ENCODE assay signal across 8 cellular contexts in the genomic region with DNA sequence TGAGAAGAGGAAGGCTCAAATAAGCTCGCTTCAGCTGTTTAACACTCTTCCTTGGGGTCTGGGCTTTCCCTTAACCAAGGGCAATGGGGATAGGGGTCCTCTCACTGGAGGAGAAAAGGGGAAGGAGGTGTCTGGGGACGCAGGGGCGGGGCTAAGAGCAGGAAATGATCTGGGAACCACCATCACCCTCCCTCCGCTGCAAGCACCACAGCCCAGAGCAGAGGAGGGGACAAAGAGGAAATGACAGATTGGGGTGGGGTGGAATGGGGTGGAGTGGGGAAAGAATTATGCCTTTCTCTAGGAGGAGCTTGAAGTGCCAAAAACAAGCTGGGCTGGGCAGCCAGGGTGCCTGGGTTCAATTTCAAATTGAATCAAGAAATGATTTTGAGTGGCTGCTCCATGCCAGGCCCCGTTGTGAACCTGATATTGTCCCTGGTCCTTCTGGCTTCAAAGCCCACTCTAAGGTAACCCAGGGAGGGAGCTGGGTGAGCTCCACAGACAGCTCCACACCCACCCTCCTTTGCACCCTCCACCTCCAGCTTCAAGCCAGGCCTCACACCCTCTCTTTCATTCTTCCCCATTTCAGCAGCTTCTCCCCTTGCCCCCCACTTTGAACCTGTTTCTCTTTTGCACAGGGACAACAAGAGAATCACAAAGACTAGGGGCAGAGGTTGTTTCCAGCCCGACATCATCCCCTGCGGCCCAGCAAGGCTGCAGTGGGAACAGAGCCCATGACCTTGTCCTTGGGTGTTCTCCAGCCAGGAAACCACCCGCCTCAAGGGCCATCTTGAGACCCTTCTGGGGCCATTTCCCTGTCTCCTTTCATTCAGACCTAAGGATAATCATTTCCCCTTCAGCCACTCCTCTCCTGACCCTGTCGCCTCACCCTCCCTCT.
DNase-seq lines count a peak whose midpoint lies in the region; ATAC-seq, FAIRE-seq and TF ChIP-seq lines count a peak whose summit lies in the region.

No MANE protein-coding gene starts in this region.

- H3K27me3 ChIP-seq in KMS-11 (ENCODE audit: insufficient read depth, low read depth), result no peaks in the 10 kb centered on the region

- TF ChIP-seq CTCF in KMS-11 (conservative IDR thresholded peaks at IDR 0.05; ENCODE audit: low read depth, low read length), result no peak

- H3K79me2 ChIP-seq in KMS-11 (ENCODE audit: insufficient read depth, low read depth), result peaks cover 46% of the 10 kb centered on the region

- H3K4me2 ChIP-seq in KMS-11, result peak overlapping the region; percentile 96

- H4K20me1 ChIP-seq in KMS-11 (ENCODE audit: insufficient read depth), result no peaks in the 10 kb centered on the region

- H3K4me1 ChIP-seq in KMS-11 (ENCODE audit: low read depth, poor library complexity, severe bottlenecking), result peaks cover 64% of the 10 kb centered on the region

- peak overlapping the region; percentile 79 for H3K27ac ChIP-seq in KMS-11

- peak overlapping the region; percentile 78; the same call in 1 of the 2 replicates for H2AFZ ChIP-seq in KMS-11 (ENCODE audit: low read depth)

- no peaks in the 10 kb centered on the region for H3K36me3 ChIP-seq in KMS-11 (ENCODE audit: insufficient read depth)

- peak; percentile 57 for DNase-seq in AG20443 (ENCODE audit: low spot score)
- peak; percentile 66 to 70 for DNase-seq in activated CD8-positive, alpha-beta memory T cell treated with anti-CD3 and anti-CD28 coated beads for 1 hour (ENCODE audit: extremely low read depth in 1 of 2, low read depth in 1 of 2)
- DNase-seq in globus pallidus (ENCODE audit: low spot score), result peak; percentile 67
- DNase-seq in stimulated activated CD4-positive, alpha-beta T cell treated with anti-CD3 and anti-CD28 coated beads, Interleukin-12 subunit alpha, Interleukin-12 subunit beta, amount 100 ng/mL, for 48 hours (ENCODE audit: low read depth in 2 of 3, low spot score in 1 of 3), result peak; percentile 71 to 77 (median 76)
- no peak for DNase-seq in kidney tubule cell (ENCODE audit: low spot score)
- no peak for DNase-seq in RCC 7860 (ENCODE audit: low spot score)

- peak overlapping the region; percentile 93 for H3K9ac ChIP-seq in KMS-11

- FAIRE-seq in RCC 7860 (lab: Jason Lieb, UNC), result no peak

- peak overlapping the region; percentile 100 for H3K4me3 ChIP-seq in KMS-11 (IDR thresholded peaks at IDR 0.05; ENCODE audit: insufficient read depth, low read depth, low read length)

- peak; percentile 57 for ATAC-seq in GM19467 (IDR thresholded peaks at IDR 0.05; ENCODE audit: unreplicated experiment)

Comparison
In these comparisons a context has a peak if more than half of its experiments do, and no peak if none do; other contexts are left out.
1. DNase-seq: peak in AG20443 (single experiment), activated CD8-positive, alpha-beta memory T cell treated with anti-CD3 and anti-CD28 coated beads for 1 hour (2 of 2), globus pallidus (single experiment) and stimulated activated CD4-positive, alpha-beta T cell treated with anti-CD3 and anti-CD28 coated beads, Interleukin-12 subunit alpha, Interleukin-12 subunit beta, amount 100 ng/mL, for 48 hours (3 of 3); none in kidney tubule cell (single experiment) and RCC 7860 (single experiment).